Comparison of ENCODE assay signal across 22 cellular contexts in the genomic region with DNA sequence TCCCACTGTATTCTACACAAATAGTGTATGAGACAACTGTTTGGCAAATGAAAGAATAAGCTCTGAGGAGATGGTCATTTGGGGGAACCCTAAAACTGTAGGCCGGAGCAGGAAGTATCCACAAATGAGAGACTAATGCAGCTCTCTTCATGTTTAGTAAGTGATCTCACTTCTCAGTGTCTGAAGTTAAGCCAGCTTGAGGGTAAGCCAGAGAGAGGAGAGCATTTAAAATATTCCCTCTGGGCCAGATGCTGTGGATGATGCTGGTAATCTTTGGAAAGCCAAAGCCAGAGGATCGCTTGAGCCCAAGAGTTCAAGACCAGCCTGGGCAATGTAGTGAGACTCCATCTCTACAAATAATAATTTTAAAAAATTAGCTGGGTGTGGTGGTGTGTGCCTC.
"Had no signal": no experiment of that assay in that cellular context is flagged by ENCODE, and none has a peak within 500 bp of the region (broad histone marks: within the 10 kb centered on the region; RNA-seq: fewer than 3 reads in every experiment).

No MANE protein-coding gene starts in this region.

- H3K27ac ChIP-seq: Peyer's patch had no signal

- H3K27me3 ChIP-seq: Peyer's patch had no signal

- DNase-seq: activated CD4-positive, alpha-beta memory T cell treated with anti-CD3 and anti-CD28 coated beads, Interleukin-2, amount 10 ng/mL, durations not matched to agents 7 days and 5 days; activated CD4-positive, alpha-beta T cell treated with anti-CD3 and anti-CD28 coated beads, Interleukin-2, amount 50 U/mL, for 1 hour; activated CD4-positive, CD25-positive, alpha-beta regulatory T cell; activated gamma-delta T cell; activated naive CD4-positive, alpha-beta T cell treated with anti-CD3 and anti-CD28 coated beads for 36 hours; activated T-cell treated with anti-CD3 and anti-CD28 coated beads for 4 hours; activated T-cell treated with anti-CD3 and anti-CD28 coated beads, Interleukin-2, amount 50 U/mL, for 48 hours; caudate nucleus; Karpas-422; NCI-H1105 treated with DMSO at 0.1 percent for 48 hours; NCI-H1436 treated with DMSO at 0.1 percent for 48 hours; NCI-H187 treated with DMSO at 0.1 percent for 48 hours; NCI-H2081 treated with DMSO at 0.1 percent for 48 hours; NCI-H446; NCI-H524; Peyer's patch; SHP77 treated with DMSO at 0.1 percent for 48 hours; T-helper 2 cell; T1000 had no signal

- H3K9me3 ChIP-seq: Peyer's patch had no signal

- H3K4me3 Mint-ChIP-seq: activated CD4-positive, alpha-beta memory T cell treated with anti-CD3 and anti-CD28 coated beads, Interleukin-2, amount 10 ng/mL, durations not matched to agents 7 days and 5 days; activated naive CD4-positive, alpha-beta T cell treated with anti-CD3 and anti-CD28 coated beads for 36 hours; activated naive CD8-positive, alpha-beta T cell; activated T-helper 17 cell treated with anti-CD3 and anti-CD28 coated beads, Interleukin-2, amount 50 U/mL, for 72 hours had no signal

- H3K36me3 Mint-ChIP-seq: activated naive CD8-positive, alpha-beta T cell had no signal

- H3K4me1 Mint-ChIP-seq: activated CD4-positive, alpha-beta memory T cell treated with anti-CD3 and anti-CD28 coated beads, Interleukin-2, amount 10 ng/mL, durations not matched to agents 7 days and 5 days; activated T-helper 17 cell treated with anti-CD3 and anti-CD28 coated beads, Interleukin-2, amount 50 U/mL, for 72 hours had no signal

- H3K27ac Mint-ChIP-seq: activated CD4-positive, alpha-beta memory T cell treated with anti-CD3 and anti-CD28 coated beads, Interleukin-2, amount 10 ng/mL, durations not matched to agents 7 days and 5 days; activated naive CD4-positive, alpha-beta T cell treated with anti-CD3 and anti-CD28 coated beads for 36 hours; activated naive CD8-positive, alpha-beta T cell; activated T-helper 17 cell treated with anti-CD3 and anti-CD28 coated beads, Interleukin-2, amount 50 U/mL, for 72 hours had no signal

- ATAC-seq: activated T-helper 17 cell treated with anti-CD3 and anti-CD28 coated beads, Interleukin-2, amount 50 U/mL, for 72 hours had no signal

- H3K9me3 Mint-ChIP-seq: activated CD4-positive, alpha-beta memory T cell treated with anti-CD3 and anti-CD28 coated beads, Interleukin-2, amount 10 ng/mL, durations not matched to agents 7 days and 5 days; activated naive CD4-positive, alpha-beta T cell treated with anti-CD3 and anti-CD28 coated beads for 36 hours; activated T-helper 17 cell treated with anti-CD3 and anti-CD28 coated beads, Interleukin-2, amount 50 U/mL, for 72 hours had no signal

- H3K4me3 ChIP-seq: Peyer's patch had no signal

- FAIRE-seq: TTC549 had no signal

- H3K27me3 Mint-ChIP-seq: activated naive CD8-positive, alpha-beta T cell had no signal

- H3K4me1 ChIP-seq: Peyer's patch had no signal
